In genomic region chr11:108467091-108467823, GRCh38 we compare ENCODE assay signal across 8 cellular contexts. TPM values are rescaled to one million over a fixed set of nuclear protein-coding genes. Genes with fewer than 3 reads are reported as not detected.
DNase-seq lines count a peak whose midpoint lies in the region; ATAC-seq and TF ChIP-seq lines count a peak whose summit lies in the region.

A gene with protein sequence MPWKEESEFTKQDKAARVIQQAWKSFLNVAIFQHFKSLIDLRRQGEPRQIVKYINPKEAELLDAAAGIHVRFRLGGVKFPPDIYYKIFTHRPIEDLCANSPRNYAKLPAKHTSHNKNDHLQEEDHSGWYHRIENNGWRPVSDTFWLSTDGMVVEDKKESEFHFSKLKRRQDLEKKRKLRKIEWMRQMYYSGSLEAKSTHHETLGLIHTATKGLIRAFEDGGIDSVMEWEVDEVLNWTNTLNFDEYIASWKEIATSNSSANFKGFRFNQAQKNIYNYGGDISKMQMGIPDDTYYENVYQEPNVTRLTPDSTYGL (minus strand): TSS chr11:108467529. CDS start chr11:108461559, 5,970 bp downstream.

- peak within 1 kb of the TSS; percentile 89 for H3K56ac ChIP-seq in IMR-90 (ENCODE audit: extremely low read depth, insufficient read depth, low read length)

- H3K79me2 ChIP-seq in OCI-LY7 (ENCODE audit: insufficient read depth, low read depth, low read length): no peaks in the 10 kb centered on the region

- dilution Hi-C loops in IMR-90 (cut with HindIII; ENCODE audit: low sequenced_read_pairs, unreplicated experiment): no loop called here

- H3K27me3 ChIP-seq in IMR-90 (ENCODE audit: control insufficient read depth, insufficient read depth, low read length): no peaks in the 10 kb centered on the region

- H2BK5ac ChIP-seq in IMR-90 (ENCODE audit: low read depth, low read length, poor library complexity, severe bottlenecking): peak within 1 kb of the TSS; percentile 84

- TF ChIP-seq POLR2A in IMR-90 (IDR thresholded peaks at IDR 0.05; ENCODE audit: low read depth, low read length): peak; percentile 95

- H3K23ac ChIP-seq in IMR-90 (ENCODE audit: low read depth, low read length): peak within 1 kb of the TSS; percentile 91

- H2BK15ac ChIP-seq in IMR-90 (ENCODE audit: low read depth, low read length): peak within 1 kb of the TSS; percentile 6; the same call in 1 of the 3 replicates

- no peaks in the 10 kb centered on the region for H4K20me1 ChIP-seq in IMR-90 (ENCODE audit: insufficient read depth, low read length)
- no peaks in the 10 kb centered on the region for H4K20me1 ChIP-seq in OCI-LY7 (ENCODE audit: insufficient read depth, low read length)

- no peaks in the 10 kb centered on the region for H3K9me1 ChIP-seq in IMR-90 (ENCODE audit: insufficient read depth, low read length)

- peak within 1 kb of the TSS; percentile 98 for H4K5ac ChIP-seq in IMR-90 (ENCODE audit: low read depth, low read length)

- peak within 1 kb of the TSS; percentile 58 for H2BK120ac ChIP-seq in IMR-90 (ENCODE audit: low read depth, low read length)

- H3K9me3 ChIP-seq in IMR-90 (ENCODE audit: control insufficient read depth, insufficient read depth, low read length) (no peaks in the 10 kb centered on the region), OCI-LY7 (ENCODE audit: low read length) (no peaks in the 10 kb centered on the region)

- peak within 1 kb of the TSS; percentile 93 for H3K4ac ChIP-seq in IMR-90 (ENCODE audit: low read depth, low read length)

- H3K27ac ChIP-seq in IMR-90 (ENCODE audit: insufficient read depth, low read length) (peak within 1 kb of the TSS; percentile 95), OCI-LY7 (ENCODE audit: low read depth, low read length, poor library complexity, severe bottlenecking) (peak within 1 kb of the TSS; percentile 35)

- H3K36me3 ChIP-seq in IMR-90 (ENCODE audit: control insufficient read depth, insufficient read depth, low read length) (no peaks in the 10 kb centered on the region), OCI-LY7 (ENCODE audit: insufficient read depth, low read length) (no peaks in the 10 kb centered on the region)

- H2AFZ ChIP-seq in IMR-90 (replicated peaks; ENCODE audit: low read length, poor library complexity) (peak within 1 kb of the TSS; percentile 90), OCI-LY7 (ENCODE audit: low read length) (peak within 1 kb of the TSS; percentile 95)

- H4K91ac ChIP-seq in IMR-90 (ENCODE audit: insufficient read depth, low read depth, low read length): peak within 1 kb of the TSS; percentile 87

- H3K79me1 ChIP-seq in IMR-90 (ENCODE audit: low read depth in 1 of 2, low read length in 2 of 2): no peaks in the 10 kb centered on the region

- intact Hi-C loops in IMR-90 (cut with micrococcal nuclease): loop anchor here (5.0 to 10.0 kb wide), 3 partner anchors 100 to 242 kb away; partner anchors contain the start of genes ATM and NPAT
- intact Hi-C loops in OCI-LY7 (cut with micrococcal nuclease; ENCODE audit: unreplicated experiment): loop anchor here (2.0 to 10.0 kb wide), 5 partner anchors 190 to 610 kb away; partner anchors contain the start of genes ACAT1, ATM, CUL5 and NPAT

- DNase-seq in DMS114 treated with DMSO at 0.1 percent for 48 hours (lab: John Stamatoyannopoulos, UW; ENCODE audit: unreplicated experiment) (peak; percentile 83), IMR-90 (peak; percentile 96), OCI-LY7 (ENCODE audit: low spot score) (peak; percentile 95), activated T-cell treated with anti-CD3 and anti-CD28 coated beads for 4 hours (peak; percentile 93), epithelial cell of esophagus (ENCODE audit: low read depth) (peak; percentile 98), middle frontal gyrus (ENCODE audit: extremely low spot score, low spot score) (peak; percentile 99)
- peak; percentile 87 to 91 for DNase-seq in stimulated activated CD8-positive, alpha-beta memory T cell treated with anti-CD3 and anti-CD28 coated beads, Interleukin-2, amount 100 ng/mL, for 1 hour (ENCODE audit: low read depth in 2 of 2)

- H3K4me2 ChIP-seq in IMR-90 (ENCODE audit: low read depth, low read length) (peak within 1 kb of the TSS; percentile 84), OCI-LY7 (ENCODE audit: low read length) (peak within 1 kb of the TSS; percentile 87)

- CTCF ChIA-PET in IMR-90 (lab: Yijun Ruan, JAX): no interaction called here
- CTCF ChIA-PET in OCI-LY7 (lab: Charles Lee; ENCODE audit: unreplicated experiment): no interaction called here

- H3K18ac ChIP-seq in IMR-90 (ENCODE audit: low read depth, low read length): peak within 1 kb of the TSS; percentile 81

- peak within 1 kb of the TSS; percentile 97 for H3K9ac ChIP-seq in IMR-90 (ENCODE audit: low read depth, low read length)

- H4K8ac ChIP-seq in IMR-90 (ENCODE audit: low read depth in 2 of 2, low read length in 2 of 2): peak within 1 kb of the TSS; percentile 91 to 93

- TF ChIP-seq RAD21 in IMR-90 (IDR thresholded peaks at IDR 0.05; ENCODE audit: low read length): no peak; the same call in none of the 2 replicates

- POLR2A ChIA-PET in IMR-90 (lab: Charles Lee; ENCODE audit: unreplicated experiment) (no interaction called here), OCI-LY7 (lab: Charles Lee) (interaction anchor here (0.9 kb wide), 1 partner anchor 26 kb away, joined by 3 read pairs; no protein-coding TSS in a partner anchor)

- in situ Hi-C loops in IMR-90 (cut with MboI; ENCODE audit: low sequenced_read_pairs): no loop called here

- peaks cover 2% of the 10 kb centered on the region; the same call in 1 of the 2 replicates for H3K4me1 ChIP-seq in IMR-90 (ENCODE audit: control insufficient read depth, insufficient read depth, low read length)
- H3K4me1 ChIP-seq in OCI-LY7 (ENCODE audit: insufficient read depth, low read length, poor library complexity, severe bottlenecking): peaks cover 11% of the 10 kb centered on the region

- TSS peak; percentile 96 for BruUV-seq in IMR-90 (replicated peaks; lab: Mats Ljungman, UMichigan)
- no TSS peak for BruUV-seq in OCI-LY7 (replicated peaks; lab: Mats Ljungman, UMichigan)

- H2AK9ac ChIP-seq in IMR-90 (replicated peaks; ENCODE audit: low read depth, low read length, poor library complexity): peak within 1 kb of the TSS; percentile 86

- no peak within 1 kb of the TSS for H2BK20ac ChIP-seq in IMR-90 (ENCODE audit: low read depth, low read length)

- TF ChIP-seq CTCF in IMR-90 (conservative IDR thresholded peaks at IDR 0.05; ENCODE audit: low read depth, low read length) (no peak), OCI-LY7 (conservative IDR thresholded peaks at IDR 0.05; ENCODE audit: low read length) (no peak), epithelial cell of esophagus (IDR thresholded peaks at IDR 0.05; ENCODE audit: insufficient read depth, low read depth, low read length, missing control alignments) (no peak)

- peak within 1 kb of the TSS; percentile 95 for H3K14ac ChIP-seq in IMR-90 (replicated peaks; ENCODE audit: low read depth, low read length)

- H2AK5ac ChIP-seq in IMR-90 (ENCODE audit: low read depth, low read length): peak within 1 kb of the TSS; percentile 41; the same call in 1 of the 2 replicates

- no peaks in the 10 kb centered on the region for H3K9me2 ChIP-seq in OCI-LY7 (ENCODE audit: insufficient read depth, low read length)

- ATAC-seq in GM21529 (IDR thresholded peaks at IDR 0.05; ENCODE audit: unreplicated experiment): peak; percentile 99
- peak; percentile 99 for ATAC-seq in IMR-90 (ENCODE audit: low read depth)

- WGBS in IMR-90 (ENCODE audit: extremely low coverage in 2 of 2, insufficient read length in 1 of 2), 2 experiments: 0% methylated on average over 3 of the region's 35 CpGs; no CpG with 5 or more reads in 1 of the 2 experiments

- H3K4me3 ChIP-seq in IMR-90 (ENCODE audit: insufficient read depth, low read depth, low read length): peak within 1 kb of the TSS; percentile 83
- H3K4me3 ChIP-seq in OCI-LY7 (ENCODE audit: low read depth, low read length, poor library complexity, severe bottlenecking): peak within 1 kb of the TSS; percentile 89
- peak within 1 kb of the TSS; percentile 74 for H3K4me3 ChIP-seq in epithelial cell of esophagus (ENCODE audit: low read length)

TF ChIP-seq in IMR-90, 13 proteins besides CTCF, POLR2A, EP300 and RAD21:
- TF ChIP-seq CHD1 (IDR thresholded peaks at IDR 0.05; ENCODE audit: low read depth, low read length) (0 out of 2 replicates have a peak, but pooled peaks have one; percentile 34), MAFK (IDR thresholded peaks at IDR 0.05; ENCODE audit: low read depth, low read length) (no peak), FOS (IDR thresholded peaks at IDR 0.05; ENCODE audit: low read depth, low read length) (0 out of 2 replicates have a peak, but pooled peaks have one; percentile 15), MAZ (IDR thresholded peaks at IDR 0.05; ENCODE audit: borderline replicate concordance, low read depth, low read length) (peak; percentile 73; the same call in 1 of the 2 replicates), SMC3 (IDR thresholded peaks at IDR 0.05; ENCODE audit: low read depth, low read length) (no peak), CEBPB (IDR thresholded peaks at IDR 0.05; ENCODE audit: low read depth, low read length) (peak; percentile 76), RFX5 (IDR thresholded peaks at IDR 0.05; ENCODE audit: low read depth, low read length) (no peak)
- TF ChIP-seq, protein P1, sequence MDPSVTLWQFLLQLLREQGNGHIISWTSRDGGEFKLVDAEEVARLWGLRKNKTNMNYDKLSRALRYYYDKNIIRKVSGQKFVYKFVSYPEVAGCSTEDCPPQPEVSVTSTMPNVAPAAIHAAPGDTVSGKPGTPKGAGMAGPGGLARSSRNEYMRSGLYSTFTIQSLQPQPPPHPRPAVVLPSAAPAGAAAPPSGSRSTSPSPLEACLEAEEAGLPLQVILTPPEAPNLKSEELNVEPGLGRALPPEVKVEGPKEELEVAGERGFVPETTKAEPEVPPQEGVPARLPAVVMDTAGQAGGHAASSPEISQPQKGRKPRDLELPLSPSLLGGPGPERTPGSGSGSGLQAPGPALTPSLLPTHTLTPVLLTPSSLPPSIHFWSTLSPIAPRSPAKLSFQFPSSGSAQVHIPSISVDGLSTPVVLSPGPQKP (IDR thresholded peaks at IDR 0.05; ENCODE audit: borderline replicate concordance, low read depth, low read length): no peak
- TF ChIP-seq, protein P2, sequence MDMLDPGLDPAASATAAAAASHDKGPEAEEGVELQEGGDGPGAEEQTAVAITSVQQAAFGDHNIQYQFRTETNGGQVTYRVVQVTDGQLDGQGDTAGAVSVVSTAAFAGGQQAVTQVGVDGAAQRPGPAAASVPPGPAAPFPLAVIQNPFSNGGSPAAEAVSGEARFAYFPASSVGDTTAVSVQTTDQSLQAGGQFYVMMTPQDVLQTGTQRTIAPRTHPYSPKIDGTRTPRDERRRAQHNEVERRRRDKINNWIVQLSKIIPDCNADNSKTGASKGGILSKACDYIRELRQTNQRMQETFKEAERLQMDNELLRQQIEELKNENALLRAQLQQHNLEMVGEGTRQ (IDR thresholded peaks at IDR 0.05; ENCODE audit: low read depth, low read length): 0 out of 2 replicates have a peak, but pooled peaks have one; percentile 11

RNA-seq across cellular contexts. Expression of the gene that starts here (rescaled TPM):
- total RNA-seq in IMR-90 (2012; rRNA removed) (0.18 and 0.56 TPM in 2 replicates), OCI-LY7 (2022) (2.0 and 3.4 TPM in 2 replicates)
- polyA plus RNA-seq in IMR-90 (2012; rRNA removed): 0.12 TPM in 1 of 2 replicates, not detected in the other
- 0.02 TPM in 1 of 2 replicates, not detected in the other for polyA plus RNA-seq in IMR-90 (2012; cell fraction: cytosol; rRNA removed)
- polyA plus RNA-seq in IMR-90 (2012; cell fraction: nucleus; rRNA removed; ENCODE audit: low replicate concordance): 0.16 TPM in 1 of 2 replicates, not detected in the other
- 0.15 and 0.98 TPM in 2 replicates for total RNA-seq in OCI-LY7 (2014; rRNA removed; shearing (Covaris generic))

Comparison
In these comparisons a context has a peak if more than half of its experiments do, and no peak if none do; other contexts are left out.
1. Peak in every context shown above with its lines: DNase-seq, ATAC-seq, H3K4me3 ChIP-seq and H3K27ac ChIP-seq.
2. Peak in DNase-seq, ATAC-seq, H3K4me3 ChIP-seq, H3K27ac ChIP-seq, H3K9ac ChIP-seq and H3K4me2 ChIP-seq in IMR-90; RNA of the gene not detected or under 1 TPM.